ENCODE assay signal across 31 cellular contexts in the genomic region with DNA sequence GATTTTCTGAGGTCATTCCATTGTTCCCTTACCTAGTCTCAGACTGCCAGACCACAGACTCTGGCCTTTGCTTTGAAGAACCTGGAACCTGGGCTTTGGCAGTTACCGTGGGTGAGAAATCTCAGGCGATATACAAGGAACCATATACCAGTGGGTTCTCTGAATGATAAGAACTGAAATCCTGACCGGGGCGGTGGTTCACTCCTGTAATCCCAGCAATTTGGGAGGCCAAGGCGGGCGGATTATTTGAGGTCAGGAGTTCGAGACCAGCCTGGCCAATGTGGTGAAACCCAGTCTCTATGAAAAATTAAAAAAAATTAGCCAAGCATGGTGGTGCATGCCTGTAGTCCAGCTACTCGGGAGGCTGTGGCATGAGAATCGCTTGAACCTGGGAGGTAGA.
"Had no signal": no experiment of that assay in that cellular context is flagged by ENCODE, and none has a peak within 500 bp of the region (broad histone marks: within the 10 kb centered on the region; RNA-seq: fewer than 3 reads in every experiment).

No MANE protein-coding gene starts in this region.

- H3K9me3 Mint-ChIP-seq: activated naive CD8-positive, alpha-beta T cell treated with anti-CD3 and anti-CD28 coated beads, Interleukin-2, amount 50 U/mL, for 24 hours had no signal

- H3K27ac ChIP-seq: PC-9, RWPE1, WERI-Rb-1 had no signal

- H3K36me3 Mint-ChIP-seq: activated CD8-positive, alpha-beta memory T cell treated with anti-CD3 and anti-CD28 coated beads, Interleukin-2, amount 10 ng/mL, durations not matched to agents 7 days and 5 days; activated naive CD4-positive, alpha-beta T cell treated with anti-CD3 and anti-CD28 coated beads, Interleukin-2, amount 10 ng/mL, durations not matched to agents 7 days and 5 days had no signal

- H3K4me3 ChIP-seq: K562, PC-9 had no signal

- DNase-seq: activated CD4-positive, alpha-beta memory T cell treated with anti-CD3 and anti-CD28 coated beads, Interleukin-2, amount 10 ng/mL, durations not matched to agents 7 days and 5 days; activated CD4-positive, alpha-beta T cell treated with anti-CD3 and anti-CD28 coated beads for 1 hour; activated CD4-positive, alpha-beta T cell treated with anti-CD3 and anti-CD28 coated beads for 48 hours; activated CD4-positive, CD25-positive, alpha-beta regulatory T cell; activated CD8-positive, alpha-beta memory T cell treated with anti-CD3 and anti-CD28 coated beads for 24 hours; activated CD8-positive, alpha-beta memory T cell treated with anti-CD3 and anti-CD28 coated beads, Interleukin-2, amount 10 ng/mL, durations not matched to agents 7 days and 5 days; activated effector memory CD4-positive, alpha-beta T cell treated with Interleukin-2 at 50 U/mL for 16 hours; activated naive CD4-positive, alpha-beta T cell treated with anti-CD3 and anti-CD28 coated beads, Interleukin-2, amount 10 ng/mL, durations not matched to agents 7 days and 5 days; activated naive CD8-positive, alpha-beta T cell treated with anti-CD3 and anti-CD28 coated beads, Interleukin-2, amount 50 U/mL, for 24 hours; activated T-cell treated with anti-CD3 and anti-CD28 coated beads, Interleukin-2, amount 50 U/mL, for 48 hours; anterior cingulate cortex; IMR-90; Karpas-422; NCI-H1105; NCI-H1417 treated with DMSO at 0.1 percent for 48 hours; NCI-H187 treated with DMSO at 0.1 percent for 48 hours; NCI-H2081; NCI-H345; NCI-H524 treated with DMSO at 0.1 percent for 48 hours; NK-92 treated with Interleukin-12 subunit alpha and Interleukin-12 subunit beta, amount 100 ng/mL, for 24 hours; PC-9; Right ventricle myocardium superior; SW 1271; T-helper 1 cell; T-helper 2 cell; T-helper 9 cell; WERI-Rb-1 had no signal

- H3K27ac Mint-ChIP-seq: activated CD4-positive, alpha-beta memory T cell treated with anti-CD3 and anti-CD28 coated beads, Interleukin-2, amount 10 ng/mL, durations not matched to agents 7 days and 5 days; activated CD8-positive, alpha-beta memory T cell treated with anti-CD3 and anti-CD28 coated beads, Interleukin-2, amount 10 ng/mL, durations not matched to agents 7 days and 5 days; activated naive CD4-positive, alpha-beta T cell treated with anti-CD3 and anti-CD28 coated beads, Interleukin-2, amount 10 ng/mL, durations not matched to agents 7 days and 5 days; activated naive CD8-positive, alpha-beta T cell; activated naive CD8-positive, alpha-beta T cell treated with anti-CD3 and anti-CD28 coated beads, Interleukin-2, amount 50 U/mL, for 24 hours; brain had no signal

- H3K4me1 Mint-ChIP-seq: activated CD4-positive, alpha-beta memory T cell treated with anti-CD3 and anti-CD28 coated beads, Interleukin-2, amount 10 ng/mL, durations not matched to agents 7 days and 5 days; activated CD8-positive, alpha-beta memory T cell treated with anti-CD3 and anti-CD28 coated beads, Interleukin-2, amount 10 ng/mL, durations not matched to agents 7 days and 5 days; activated naive CD4-positive, alpha-beta T cell treated with anti-CD3 and anti-CD28 coated beads, Interleukin-2, amount 10 ng/mL, durations not matched to agents 7 days and 5 days; activated naive CD8-positive, alpha-beta T cell treated with anti-CD3 and anti-CD28 coated beads, Interleukin-2, amount 50 U/mL, for 24 hours had no signal

- H3K27me3 Mint-ChIP-seq: activated CD4-positive, alpha-beta memory T cell treated with anti-CD3 and anti-CD28 coated beads, Interleukin-2, amount 10 ng/mL, durations not matched to agents 7 days and 5 days; activated CD8-positive, alpha-beta memory T cell treated with anti-CD3 and anti-CD28 coated beads, Interleukin-2, amount 10 ng/mL, durations not matched to agents 7 days and 5 days; activated naive CD4-positive, alpha-beta T cell treated with anti-CD3 and anti-CD28 coated beads, Interleukin-2, amount 10 ng/mL, durations not matched to agents 7 days and 5 days; activated naive CD8-positive, alpha-beta T cell; activated naive CD8-positive, alpha-beta T cell treated with anti-CD3 and anti-CD28 coated beads, Interleukin-2, amount 50 U/mL, for 24 hours had no signal

- H3K4me3 Mint-ChIP-seq: activated CD4-positive, alpha-beta memory T cell treated with anti-CD3 and anti-CD28 coated beads, Interleukin-2, amount 10 ng/mL, durations not matched to agents 7 days and 5 days; activated CD8-positive, alpha-beta memory T cell treated with anti-CD3 and anti-CD28 coated beads, Interleukin-2, amount 10 ng/mL, durations not matched to agents 7 days and 5 days; activated naive CD4-positive, alpha-beta T cell treated with anti-CD3 and anti-CD28 coated beads, Interleukin-2, amount 10 ng/mL, durations not matched to agents 7 days and 5 days; activated naive CD8-positive, alpha-beta T cell; activated naive CD8-positive, alpha-beta T cell treated with anti-CD3 and anti-CD28 coated beads, Interleukin-2, amount 50 U/mL, for 24 hours; brain had no signal
